ENCODE assay signal across 1 cellular context in the genomic region with DNA sequence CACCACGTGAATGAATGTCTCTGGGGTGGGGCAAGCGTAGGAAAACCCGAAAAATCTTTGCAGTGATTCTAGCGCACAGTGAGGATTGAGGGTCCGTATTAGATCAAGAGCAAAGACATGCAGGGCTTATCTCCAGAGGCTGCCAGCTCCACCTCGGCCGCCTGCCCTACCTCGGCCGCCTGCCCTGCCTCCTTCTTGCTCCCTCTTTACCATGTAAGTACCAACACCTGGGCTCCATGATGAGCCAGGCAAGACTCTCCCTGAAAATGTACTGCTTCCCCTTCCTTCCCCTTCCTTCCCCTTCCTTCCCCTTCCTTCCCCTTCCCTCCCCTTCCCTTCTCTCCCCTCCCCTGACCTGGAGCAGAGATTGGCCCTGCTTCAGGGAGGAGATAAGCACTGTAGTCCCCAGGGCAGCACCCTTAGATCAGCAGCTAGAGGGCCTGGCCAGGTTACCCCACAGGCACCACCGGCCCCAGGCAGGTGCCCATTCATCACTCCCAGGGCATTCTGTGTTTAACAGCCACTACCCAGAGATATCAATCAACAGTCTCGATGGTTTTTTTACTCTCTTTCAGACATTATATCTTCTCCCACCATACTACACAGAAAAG.
TF ChIP-seq lines count a peak whose summit lies in the region.

No MANE protein-coding gene starts in this region.

TF ChIP-seq in liver, 16 proteins besides CTCF, POLR2A, EP300 and RAD21 (continued from another document):
- TF ChIP-seq, protein P1, sequence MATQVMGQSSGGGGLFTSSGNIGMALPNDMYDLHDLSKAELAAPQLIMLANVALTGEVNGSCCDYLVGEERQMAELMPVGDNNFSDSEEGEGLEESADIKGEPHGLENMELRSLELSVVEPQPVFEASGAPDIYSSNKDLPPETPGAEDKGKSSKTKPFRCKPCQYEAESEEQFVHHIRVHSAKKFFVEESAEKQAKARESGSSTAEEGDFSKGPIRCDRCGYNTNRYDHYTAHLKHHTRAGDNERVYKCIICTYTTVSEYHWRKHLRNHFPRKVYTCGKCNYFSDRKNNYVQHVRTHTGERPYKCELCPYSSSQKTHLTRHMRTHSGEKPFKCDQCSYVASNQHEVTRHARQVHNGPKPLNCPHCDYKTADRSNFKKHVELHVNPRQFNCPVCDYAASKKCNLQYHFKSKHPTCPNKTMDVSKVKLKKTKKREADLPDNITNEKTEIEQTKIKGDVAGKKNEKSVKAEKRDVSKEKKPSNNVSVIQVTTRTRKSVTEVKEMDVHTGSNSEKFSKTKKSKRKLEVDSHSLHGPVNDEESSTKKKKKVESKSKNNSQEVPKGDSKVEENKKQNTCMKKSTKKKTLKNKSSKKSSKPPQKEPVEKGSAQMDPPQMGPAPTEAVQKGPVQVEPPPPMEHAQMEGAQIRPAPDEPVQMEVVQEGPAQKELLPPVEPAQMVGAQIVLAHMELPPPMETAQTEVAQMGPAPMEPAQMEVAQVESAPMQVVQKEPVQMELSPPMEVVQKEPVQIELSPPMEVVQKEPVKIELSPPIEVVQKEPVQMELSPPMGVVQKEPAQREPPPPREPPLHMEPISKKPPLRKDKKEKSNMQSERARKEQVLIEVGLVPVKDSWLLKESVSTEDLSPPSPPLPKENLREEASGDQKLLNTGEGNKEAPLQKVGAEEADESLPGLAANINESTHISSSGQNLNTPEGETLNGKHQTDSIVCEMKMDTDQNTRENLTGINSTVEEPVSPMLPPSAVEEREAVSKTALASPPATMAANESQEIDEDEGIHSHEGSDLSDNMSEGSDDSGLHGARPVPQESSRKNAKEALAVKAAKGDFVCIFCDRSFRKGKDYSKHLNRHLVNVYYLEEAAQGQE (IDR thresholded peaks at IDR 0.05): no peak
- TF ChIP-seq TAF1 (conservative IDR thresholded peaks at IDR 0.05): no peak
- TF ChIP-seq, protein P2, sequence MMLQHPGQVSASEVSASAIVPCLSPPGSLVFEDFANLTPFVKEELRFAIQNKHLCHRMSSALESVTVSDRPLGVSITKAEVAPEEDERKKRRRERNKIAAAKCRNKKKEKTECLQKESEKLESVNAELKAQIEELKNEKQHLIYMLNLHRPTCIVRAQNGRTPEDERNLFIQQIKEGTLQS (IDR thresholded peaks at IDR 0.05): no peak
